23 cellular contexts compared by ENCODE assay signal in the genomic region with DNA sequence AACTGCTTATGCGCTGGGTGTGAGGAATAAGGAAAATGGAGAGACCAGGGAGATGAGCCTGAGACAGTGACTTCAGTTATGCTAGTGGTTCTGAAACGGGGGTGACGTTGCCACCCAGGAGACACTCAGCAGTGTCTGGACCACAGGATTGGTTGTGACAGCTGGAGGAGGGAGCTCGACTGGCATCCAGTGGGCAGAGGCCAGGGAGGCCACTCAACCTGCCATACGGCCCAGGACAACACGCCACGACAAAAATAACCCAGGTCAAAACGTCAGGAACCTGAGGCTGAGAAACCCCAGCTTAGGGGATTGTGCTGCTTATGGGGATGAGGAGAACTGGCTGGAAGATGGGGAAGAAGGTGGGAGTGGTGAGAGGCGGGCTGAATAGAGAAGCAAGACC. TPM values are rescaled to one million over a fixed set of nuclear protein-coding genes. Genes with fewer than 3 reads are reported as not detected.
"Had no signal": no experiment of that assay in that cellular context is flagged by ENCODE, and none has a peak within 500 bp of the region (broad histone marks: within the 10 kb centered on the region; RNA-seq: fewer than 3 reads in every experiment).

No MANE protein-coding gene starts in this region.

- H3K36me3 ChIP-seq: brain microvascular endothelial cell, cardiac muscle cell, SJSA1 had no signal

- H3K9me3 ChIP-seq: MG63, Peyer's patch, SJSA1 had no signal

- H3K4me3 ChIP-seq: cardiac muscle cell, MG63, Peyer's patch, SJSA1 had no signal

- H3K4me1 ChIP-seq: Peyer's patch, SJSA1 had no signal

- DNase-seq: activated B cell treated with CpG ODN at 0.5 μM for 24 hours; activated CD4-positive, alpha-beta memory T cell treated with anti-CD3 and anti-CD28 coated beads for 36 hours; activated CD4-positive, alpha-beta T cell treated with anti-CD3 and anti-CD28 coated beads, Interleukin-2, amount 10 ng/mL, durations not matched to agents 7 days and 5 days; activated CD8-positive, alpha-beta memory T cell treated with anti-CD3 and anti-CD28 coated beads for 24 hours; activated gamma-delta T cell treated with Interleukin-2 at 50 U/mL for 16 hours; activated naive CD4-positive, alpha-beta T cell treated with anti-CD3 and anti-CD28 coated beads, Interleukin-2, amount 10 ng/mL, durations not matched to agents 7 days and 5 days; activated naive CD8-positive, alpha-beta T cell treated with anti-CD3 and anti-CD28 coated beads for 36 hours; activated T-cell treated with anti-CD3 and anti-CD28 coated beads, Interleukin-2, amount 50 U/mL, for 4 hours; brain microvascular endothelial cell; MG63; NCI-H1105 treated with DMSO at 0.1 percent for 48 hours; NCI-H146; NCI-H187 treated with DMSO at 0.1 percent for 48 hours; NCI-H2081 treated with DMSO at 0.1 percent for 48 hours; NCI-H446; NCI-H524; Peyer's patch; SHP77; T-helper 9 cell had no signal

- H3K27ac ChIP-seq: brain microvascular endothelial cell, cardiac muscle cell, Peyer's patch, RWPE1, SJSA1 had no signal

- H3K27me3 ChIP-seq: brain microvascular endothelial cell, cardiac muscle cell, MG63, Peyer's patch, SJSA1 had no signal

- ATAC-seq: activated T-cell treated with anti-CD3 and anti-CD28 coated beads, Interleukin-2, amount 50 U/mL, for 4 hours; SK-N-SH treated with all-trans-retinoic acid at 6 μM for 48 hours had no signal

RNA-seq across cellular contexts. Expression of a gene that starts 31.7 kb away (rescaled TPM):
- total RNA-seq: activated B cell treated with CpG ODN at 0.5 μM for 24 hours; activated CD4-positive, alpha-beta memory T cell treated with anti-CD3 and anti-CD28 coated beads for 36 hours; cardiac muscle cell; Peyer's patch; SJSA1 had no signal
